19 cellular contexts compared by ENCODE assay signal in the genomic region with DNA sequence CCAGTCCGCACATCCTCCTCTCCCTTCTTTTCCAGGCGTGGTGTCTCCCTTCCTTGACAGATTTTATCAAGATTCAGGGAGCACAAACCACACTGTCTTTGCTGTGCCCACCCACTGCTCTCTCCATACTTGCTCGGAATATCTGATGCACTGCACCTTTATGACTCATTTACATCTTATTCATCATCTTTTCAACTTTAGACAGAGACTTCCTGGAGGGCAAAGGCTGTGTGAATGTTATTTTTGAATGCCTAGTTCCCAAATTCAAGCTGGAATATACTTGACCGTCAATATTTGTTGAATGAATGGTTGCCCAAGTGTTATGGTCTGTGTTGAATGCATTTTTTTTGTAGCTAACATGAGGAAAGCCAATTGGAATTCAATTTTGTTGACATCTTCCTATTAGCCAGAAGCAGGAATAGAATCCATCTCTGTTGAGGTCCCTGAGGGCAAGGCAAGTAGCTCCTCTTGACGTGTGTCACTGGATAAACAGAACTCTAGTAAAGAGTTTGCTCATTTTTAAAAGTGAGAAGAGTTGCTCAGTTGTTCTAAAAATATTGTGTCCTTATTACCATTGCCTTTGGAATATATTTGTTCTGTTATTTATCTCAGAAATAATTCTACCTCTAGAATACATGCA.
DNase-seq lines count a peak whose midpoint lies in the region; ATAC-seq, FAIRE-seq and TF ChIP-seq lines count a peak whose summit lies in the region.
"Had no signal": no experiment of that assay in that cellular context is flagged by ENCODE, and none has a peak within 500 bp of the region (broad histone marks: within the 10 kb centered on the region; RNA-seq: fewer than 3 reads in every experiment).

No MANE protein-coding gene starts in this region.

- DNase-seq in activated naive CD4-positive, alpha-beta T cell treated with anti-CD3 and anti-CD28 coated beads for 36 hours = peak; percentile 43
- no peak for DNase-seq in activated naive CD4-positive, alpha-beta T cell treated with anti-CD3 and anti-CD28 coated beads, Interleukin-2, amount 10 ng/mL, durations not matched to agents 7 days and 5 days
- DNase-seq in IMR-90 (peak; percentile 36), astrocyte (ENCODE audit: low read depth) (no peak), GDM1 (lab: John Stamatoyannopoulos, UW) (no peak), uterus (no peak)
- DNase-seq: GOT3, NCI-H1105, NCI-H510A, ovary, right cardiac atrium, testis had no signal

- peak overlapping the region; percentile 56 for H3K27ac Mint-ChIP-seq in activated naive CD4-positive, alpha-beta T cell treated with anti-CD3 and anti-CD28 coated beads for 36 hours
- H3K27ac Mint-ChIP-seq in activated naive CD4-positive, alpha-beta T cell treated with anti-CD3 and anti-CD28 coated beads, Interleukin-2, amount 10 ng/mL, durations not matched to agents 7 days and 5 days = no peak overlapping the region
- H3K27ac Mint-ChIP-seq in astrocyte (ENCODE audit: unreplicated experiment) = no peak overlapping the region
- H3K27ac Mint-ChIP-seq: T-helper 1 cell treated with Interleukin-12 subunit alpha and Interleukin-12 subunit beta and Interleukin-4 antibody, amounts not matched to agents 30 μg/mL and 1 μg/mL, for 36 hours had no signal

- H3K9me3 Mint-ChIP-seq in activated naive CD4-positive, alpha-beta T cell treated with anti-CD3 and anti-CD28 coated beads for 36 hours = peaks cover 1% of the 10 kb centered on the region
- H3K9me3 Mint-ChIP-seq in activated naive CD4-positive, alpha-beta T cell treated with anti-CD3 and anti-CD28 coated beads, Interleukin-2, amount 10 ng/mL, durations not matched to agents 7 days and 5 days = no peaks in the 10 kb centered on the region
- peaks cover 1% of the 10 kb centered on the region for H3K9me3 Mint-ChIP-seq in astrocyte (ENCODE audit: unreplicated experiment)

- no peak for FAIRE-seq in astrocyte (lab: Jason Lieb, UNC)
- FAIRE-seq: D721Med had no signal

- H3K4ac ChIP-seq in IMR-90 (ENCODE audit: low read depth, low read length) = no peak overlapping the region

- H3K9me3 ChIP-seq in IMR-90 (ENCODE audit: control insufficient read depth, insufficient read depth, low read length) (no peaks in the 10 kb centered on the region), astrocyte (ENCODE audit: insufficient read depth, low read depth, low read length) (no peaks in the 10 kb centered on the region), mesodermal cell (ENCODE audit: control insufficient read depth, low read length) (no peaks in the 10 kb centered on the region), uterus (no peaks in the 10 kb centered on the region)
- H3K9me3 ChIP-seq: ovary, testis had no signal

- POLR2A ChIA-PET in IMR-90 (lab: Charles Lee; ENCODE audit: unreplicated experiment) = no interaction called here

- H2BK5ac ChIP-seq in IMR-90 (ENCODE audit: low read depth, low read length, poor library complexity, severe bottlenecking) = no peak overlapping the region

- H3K18ac ChIP-seq in IMR-90 (ENCODE audit: low read depth, low read length) = no peak overlapping the region

- no peak overlapping the region for H2BK120ac ChIP-seq in IMR-90 (ENCODE audit: low read depth, low read length)

- H3K56ac ChIP-seq in IMR-90 (ENCODE audit: extremely low read depth, insufficient read depth, low read length) = no peak overlapping the region

- ATAC-seq in IMR-90 (ENCODE audit: low read depth) (no peak), GM21529 (IDR thresholded peaks at IDR 0.05; ENCODE audit: unreplicated experiment) (no peak)
- ATAC-seq: Panc1, right cardiac atrium had no signal

- H4K20me1 ChIP-seq in IMR-90 (ENCODE audit: insufficient read depth, low read length) = no peaks in the 10 kb centered on the region
- H4K20me1 ChIP-seq in astrocyte (ENCODE audit: insufficient read depth, low read length) = no peaks in the 10 kb centered on the region

- H3K4me1 ChIP-seq in IMR-90 (ENCODE audit: control insufficient read depth, insufficient read depth, low read length) = peaks cover 2% of the 10 kb centered on the region; the same call in 1 of the 2 replicates
- H3K4me1 ChIP-seq in astrocyte (ENCODE audit: insufficient read depth, low read length) = peaks cover 13% of the 10 kb centered on the region
- H3K4me1 ChIP-seq in mesodermal cell (ENCODE audit: control insufficient read depth, insufficient read depth, low read length, poor library complexity, severe bottlenecking) = peaks cover 17% of the 10 kb centered on the region
- H3K4me1 ChIP-seq in uterus = no peaks in the 10 kb centered on the region
- H3K4me1 ChIP-seq: testis had no signal

- intact Hi-C loops in activated naive CD4-positive, alpha-beta T cell treated with anti-CD3 and anti-CD28 coated beads for 36 hours (cut with micrococcal nuclease) = loop anchor here (2.0 to 5.0 kb wide), 2 partner anchors 21 to 67 kb away; no protein-coding TSS in a partner anchor
- intact Hi-C loops in IMR-90 (cut with micrococcal nuclease) = no loop called here
- intact Hi-C loops in uterus (cut with DNase I; ENCODE audit: low total_unique reads) = no loop called here

- H4K8ac ChIP-seq in IMR-90 (ENCODE audit: low read depth in 2 of 2, low read length in 2 of 2) = no peak overlapping the region

- dilution Hi-C loops in IMR-90 (cut with HindIII; ENCODE audit: low sequenced_read_pairs, unreplicated experiment) = no loop called here

- no peak overlapping the region for H2BK20ac ChIP-seq in IMR-90 (ENCODE audit: low read depth, low read length)

- H3K4me3 Mint-ChIP-seq in activated naive CD4-positive, alpha-beta T cell treated with anti-CD3 and anti-CD28 coated beads for 36 hours = no peak overlapping the region
- H3K4me3 Mint-ChIP-seq in activated naive CD4-positive, alpha-beta T cell treated with anti-CD3 and anti-CD28 coated beads, Interleukin-2, amount 10 ng/mL, durations not matched to agents 7 days and 5 days = no peak overlapping the region
- H3K4me3 Mint-ChIP-seq in astrocyte (ENCODE audit: unreplicated experiment) = no peak overlapping the region
- H3K4me3 Mint-ChIP-seq: T-helper 1 cell treated with Interleukin-12 subunit alpha and Interleukin-12 subunit beta and Interleukin-4 antibody, amounts not matched to agents 30 μg/mL and 1 μg/mL, for 36 hours had no signal

- H3K9ac ChIP-seq in IMR-90 (ENCODE audit: low read depth, low read length) = no peak overlapping the region
- H3K9ac ChIP-seq in astrocyte (ENCODE audit: low read length) = no peak overlapping the region

- H3K4me2 ChIP-seq in IMR-90 (ENCODE audit: low read depth, low read length) = no peak overlapping the region
- H3K4me2 ChIP-seq in astrocyte (ENCODE audit: low read length) = peak overlapping the region; percentile 9

- no peak overlapping the region for H3K14ac ChIP-seq in IMR-90 (replicated peaks; ENCODE audit: low read depth, low read length)

- BruUV-seq in IMR-90 (replicated peaks; lab: Mats Ljungman, UMichigan) = no TSS peak

- H3K36me3 ChIP-seq in IMR-90 (ENCODE audit: control insufficient read depth, insufficient read depth, low read length) (no peaks in the 10 kb centered on the region), astrocyte (ENCODE audit: insufficient read depth, low read length) (no peaks in the 10 kb centered on the region), mesodermal cell (ENCODE audit: control insufficient read depth, insufficient read depth, low read length) (no peaks in the 10 kb centered on the region), uterus (no peaks in the 10 kb centered on the region)
- H3K36me3 ChIP-seq: ovary had no signal

- H4K5ac ChIP-seq in IMR-90 (ENCODE audit: low read depth, low read length) = no peak overlapping the region

- no peak for TF ChIP-seq POLR2A in IMR-90 (IDR thresholded peaks at IDR 0.05; ENCODE audit: low read depth, low read length)
- TF ChIP-seq POLR2A in uterus (IDR thresholded peaks at IDR 0.05) = no peak

- H4K91ac ChIP-seq in IMR-90 (ENCODE audit: insufficient read depth, low read depth, low read length) = no peak overlapping the region

- H2AFZ ChIP-seq in IMR-90 (replicated peaks; ENCODE audit: low read length, poor library complexity) (no peak overlapping the region), astrocyte (ENCODE audit: low read depth, low read length) (no peak overlapping the region)

- whole genome bisulfite sequencing in IMR-90 (ENCODE audit: extremely low coverage in 2 of 2, insufficient read length in 1 of 2), 2 experiments = no CpG with 5 or more reads among the region's 5 CpGs
- WGBS in mesodermal cell (ENCODE audit: insufficient coverage in 2 of 2), 2 experiments = 96 to 97% methylated on average over 3 to 4 of the region's 5 CpGs

- in situ Hi-C loops in IMR-90 (cut with MboI; ENCODE audit: low sequenced_read_pairs) = no loop called here

- no peaks in the 10 kb centered on the region for H3K36me3 Mint-ChIP-seq in activated naive CD4-positive, alpha-beta T cell treated with anti-CD3 and anti-CD28 coated beads for 36 hours (ENCODE audit: low read depth)
- H3K36me3 Mint-ChIP-seq in activated naive CD4-positive, alpha-beta T cell treated with anti-CD3 and anti-CD28 coated beads, Interleukin-2, amount 10 ng/mL, durations not matched to agents 7 days and 5 days = peaks cover 5% of the 10 kb centered on the region
- no peaks in the 10 kb centered on the region for H3K36me3 Mint-ChIP-seq in astrocyte (ENCODE audit: low read depth, unreplicated experiment)

- H2AK9ac ChIP-seq in IMR-90 (replicated peaks; ENCODE audit: low read depth, low read length, poor library complexity) = no peak overlapping the region

- H3K79me2 ChIP-seq in astrocyte (ENCODE audit: insufficient read depth, low read length) = no peaks in the 10 kb centered on the region

- H3K4me1 Mint-ChIP-seq in activated naive CD4-positive, alpha-beta T cell treated with anti-CD3 and anti-CD28 coated beads for 36 hours (ENCODE audit: low read depth) = peaks cover 19% of the 10 kb centered on the region
- peaks cover 4% of the 10 kb centered on the region for H3K4me1 Mint-ChIP-seq in activated naive CD4-positive, alpha-beta T cell treated with anti-CD3 and anti-CD28 coated beads, Interleukin-2, amount 10 ng/mL, durations not matched to agents 7 days and 5 days
- H3K4me1 Mint-ChIP-seq in astrocyte (ENCODE audit: low read depth, unreplicated experiment) = peaks cover 32% of the 10 kb centered on the region

- H3K27ac ChIP-seq in IMR-90 (ENCODE audit: insufficient read depth, low read length) = no peak overlapping the region
- H3K27ac ChIP-seq in astrocyte (ENCODE audit: low read depth, low read length) = no peak overlapping the region
- H3K27ac ChIP-seq in mesodermal cell (ENCODE audit: low read depth, low read length, severe bottlenecking) = peak overlapping the region; percentile 31
- H3K27ac ChIP-seq in uterus = no peak overlapping the region
- H3K27ac ChIP-seq: C4-2B, coronary artery, ovary, testis had no signal

- H3K4me3 ChIP-seq in IMR-90 (ENCODE audit: insufficient read depth, low read depth, low read length) (no peak overlapping the region), astrocyte (ENCODE audit: insufficient read depth, low read depth, low read length) (no peak overlapping the region), mesodermal cell (ENCODE audit: extremely low read depth, insufficient read depth, low read length, poor library complexity, severe bottlenecking) (no peak overlapping the region), uterus (no peak overlapping the region)
- H3K4me3 ChIP-seq: coronary artery, ovary, testis had no signal

- H3K23ac ChIP-seq in IMR-90 (ENCODE audit: low read depth, low read length) = no peak overlapping the region

- CTCF ChIA-PET in activated naive CD4-positive, alpha-beta T cell treated with anti-CD3 and anti-CD28 coated beads for 36 hours (lab: Charles Lee) = interaction anchor here (0.8 kb wide), 1 partner anchor 10 kb away, joined by 3 read pairs; no protein-coding TSS in a partner anchor
- CTCF ChIA-PET in activated naive CD4-positive, alpha-beta T cell treated with anti-CD3 and anti-CD28 coated beads, Interleukin-2, amount 10 ng/mL, durations not matched to agents 7 days and 5 days (lab: Charles Lee) = no interaction called here
- CTCF ChIA-PET in IMR-90 (lab: Yijun Ruan, JAX) = interaction anchor here (0.6 kb wide), 1 partner anchor 625 kb away, joined by 8 read pairs; no protein-coding TSS in a partner anchor

- 0 out of 2 replicates have a peak, but pooled peaks cover 5% of the 10 kb centered on the region for H3K9me1 ChIP-seq in IMR-90 (ENCODE audit: insufficient read depth, low read length)

- TF ChIP-seq RAD21 in IMR-90 (IDR thresholded peaks at IDR 0.05; ENCODE audit: low read length) = no peak

- H3K27me3 Mint-ChIP-seq in activated naive CD4-positive, alpha-beta T cell treated with anti-CD3 and anti-CD28 coated beads for 36 hours (ENCODE audit: low read depth) = no peaks in the 10 kb centered on the region
- peaks cover 9% of the 10 kb centered on the region for H3K27me3 Mint-ChIP-seq in activated naive CD4-positive, alpha-beta T cell treated with anti-CD3 and anti-CD28 coated beads, Interleukin-2, amount 10 ng/mL, durations not matched to agents 7 days and 5 days
- no peaks in the 10 kb centered on the region for H3K27me3 Mint-ChIP-seq in astrocyte (ENCODE audit: low read depth, unreplicated experiment)

- no peak for TF ChIP-seq CTCF in IMR-90 (conservative IDR thresholded peaks at IDR 0.05; ENCODE audit: low read depth, low read length)
- no peak for TF ChIP-seq CTCF in astrocyte (IDR thresholded peaks at IDR 0.05; ENCODE audit: insufficient read depth, low read depth, low read length)
- TF ChIP-seq CTCF in uterus (IDR thresholded peaks at IDR 0.05) = no peak

- H3K79me1 ChIP-seq in IMR-90 (ENCODE audit: low read depth in 1 of 2, low read length in 2 of 2) = no peaks in the 10 kb centered on the region

- H3K27me3 ChIP-seq in IMR-90 (ENCODE audit: control insufficient read depth, insufficient read depth, low read length) (no peaks in the 10 kb centered on the region), astrocyte (ENCODE audit: insufficient read depth, low read length) (no peaks in the 10 kb centered on the region), uterus (no peaks in the 10 kb centered on the region)
- H3K27me3 ChIP-seq: ovary, testis had no signal

- H2BK15ac ChIP-seq in IMR-90 (ENCODE audit: low read depth, low read length) = no peak overlapping the region

- H2AK5ac ChIP-seq in IMR-90 (ENCODE audit: low read depth, low read length) = 0 out of 2 replicates have a peak overlapping the region, but pooled peaks have one; percentile 0

Comparison
In these comparisons a context has a peak if more than half of its experiments do, and no peak if none do; other contexts are left out.
1. DNase-seq: peak in activated naive CD4-positive, alpha-beta T cell treated with anti-CD3 and anti-CD28 coated beads for 36 hours (single experiment) and IMR-90 (single experiment); none in activated naive CD4-positive, alpha-beta T cell treated with anti-CD3 and anti-CD28 coated beads, Interleukin-2, amount 10 ng/mL, durations not matched to agents 7 days and 5 days (single experiment), astrocyte (single experiment), GDM1 (single experiment) and uterus (0 of 2).